Comparison of ENCODE assay signal across 23 cellular contexts in genomic region chr18:44474067-44474411, GRCh38.
"Had no signal": no experiment of that assay in that cellular context is flagged by ENCODE, and none has a peak within 500 bp of the region (broad histone marks: within the 10 kb centered on the region; RNA-seq: fewer than 3 reads in every experiment).

No MANE protein-coding gene starts in this region.

- H3K27ac Mint-ChIP-seq: activated CD4-positive, alpha-beta memory T cell treated with anti-CD3 and anti-CD28 coated beads, Interleukin-2, amount 10 ng/mL, durations not matched to agents 7 days and 5 days; activated CD4-positive, alpha-beta T cell treated with anti-CD3 and anti-CD28 coated beads, Interleukin-2, amount 10 ng/mL, durations not matched to agents 7 days and 5 days; activated naive CD4-positive, alpha-beta T cell treated with anti-CD3 and anti-CD28 coated beads, Interleukin-2, amount 50 U/mL, for 24 hours; activated T-cell treated with anti-CD3 and anti-CD28 coated beads, Interleukin-2, amount 50 U/mL, for 24 hours; natural killer cell; WTC11 had no signal

- H3K4me3 Mint-ChIP-seq: activated CD4-positive, alpha-beta memory T cell treated with anti-CD3 and anti-CD28 coated beads, Interleukin-2, amount 10 ng/mL, durations not matched to agents 7 days and 5 days; activated CD4-positive, alpha-beta T cell treated with anti-CD3 and anti-CD28 coated beads, Interleukin-2, amount 10 ng/mL, durations not matched to agents 7 days and 5 days; activated naive CD4-positive, alpha-beta T cell treated with anti-CD3 and anti-CD28 coated beads, Interleukin-2, amount 50 U/mL, for 24 hours; activated T-cell treated with anti-CD3 and anti-CD28 coated beads, Interleukin-2, amount 50 U/mL, for 24 hours; natural killer cell; WTC11 had no signal

- H3K4me1 Mint-ChIP-seq: activated CD4-positive, alpha-beta memory T cell treated with anti-CD3 and anti-CD28 coated beads, Interleukin-2, amount 10 ng/mL, durations not matched to agents 7 days and 5 days; activated CD4-positive, alpha-beta T cell treated with anti-CD3 and anti-CD28 coated beads, Interleukin-2, amount 10 ng/mL, durations not matched to agents 7 days and 5 days; activated naive CD4-positive, alpha-beta T cell treated with anti-CD3 and anti-CD28 coated beads, Interleukin-2, amount 50 U/mL, for 24 hours had no signal

- H3K36me3 Mint-ChIP-seq: activated naive CD4-positive, alpha-beta T cell treated with anti-CD3 and anti-CD28 coated beads, Interleukin-2, amount 50 U/mL, for 24 hours; natural killer cell had no signal

- DNase-seq: activated CD4-positive, alpha-beta memory T cell treated with anti-CD3 and anti-CD28 coated beads, Interleukin-2, amount 10 ng/mL, durations not matched to agents 7 days and 5 days; activated CD4-positive, alpha-beta T cell treated with anti-CD3 and anti-CD28 coated beads for 1 hour; activated CD4-positive, alpha-beta T cell treated with anti-CD3 and anti-CD28 coated beads, Interleukin-2, amount 10 ng/mL, durations not matched to agents 7 days and 5 days; activated CD8-positive, alpha-beta memory T cell treated with anti-CD3 and anti-CD28 coated beads, Interleukin-2, amount 50 U/mL, for 48 hours; activated gamma-delta T cell; activated T-cell treated with anti-CD3 and anti-CD28 coated beads, Interleukin-2, amount 50 U/mL, for 24 hours; body of pancreas; dermis blood vessel endothelial cell; effector CD4-positive, alpha-beta T cell; esophagus squamous epithelium; foreskin melanocyte; heart right ventricle; left ventricle myocardium inferior; mesendoderm; natural killer cell; ovary; right cardiac atrium; stimulated activated CD4-positive, alpha-beta T cell treated with anti-CD3 and anti-CD28 coated beads, Interleukin-15, amount 100 ng/mL, for 24 hours; stimulated activated CD4-positive, alpha-beta T cell treated with anti-CD3 and anti-CD28 coated beads, Interleukin-2, amount 100 ng/mL, for 24 hours; stimulated activated naive CD4-positive, alpha-beta T cell treated with Interleukin-2 at 50 U/mL for 16 hours; T-helper 2 cell had no signal

- H3K27me3 Mint-ChIP-seq: activated CD4-positive, alpha-beta memory T cell treated with anti-CD3 and anti-CD28 coated beads, Interleukin-2, amount 10 ng/mL, durations not matched to agents 7 days and 5 days; activated CD4-positive, alpha-beta T cell treated with anti-CD3 and anti-CD28 coated beads, Interleukin-2, amount 10 ng/mL, durations not matched to agents 7 days and 5 days; activated naive CD4-positive, alpha-beta T cell treated with anti-CD3 and anti-CD28 coated beads, Interleukin-2, amount 50 U/mL, for 24 hours; activated T-cell treated with anti-CD3 and anti-CD28 coated beads, Interleukin-2, amount 50 U/mL, for 24 hours had no signal

- ATAC-seq: body of pancreas, heart right ventricle, natural killer cell, right cardiac atrium, WTC11 had no signal
